ENCODE assay signal across 23 cellular contexts in the genomic region with DNA sequence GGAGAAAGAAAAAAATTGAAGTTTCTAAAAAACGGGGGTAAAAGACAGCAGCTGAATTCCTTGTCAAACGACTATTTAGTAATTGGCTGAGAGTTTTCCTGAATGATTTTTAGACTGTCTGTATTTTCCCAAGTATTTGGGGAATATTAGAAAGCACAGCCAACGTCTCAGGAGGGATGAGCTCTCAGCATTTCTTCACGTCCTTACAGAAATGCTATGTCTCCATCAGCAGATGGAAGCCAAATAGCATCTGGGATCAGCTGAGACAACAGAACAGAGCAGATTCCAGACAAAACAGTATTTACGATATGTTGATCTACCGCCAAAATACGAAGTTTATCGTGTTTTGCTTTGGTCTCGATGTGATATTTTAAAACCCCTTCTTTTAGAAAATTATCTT. TPM values are rescaled to one million over a fixed set of nuclear protein-coding genes. Genes with fewer than 3 reads are reported as not detected.
DNase-seq lines count a peak whose midpoint lies in the region; ATAC-seq and TF ChIP-seq lines count a peak whose summit lies in the region.
"Had no signal": no experiment of that assay in that cellular context is flagged by ENCODE, and none has a peak within 500 bp of the region (broad histone marks: within the 10 kb centered on the region; RNA-seq: fewer than 3 reads in every experiment).

No MANE protein-coding gene starts in this region.

- WGBS in gastroesophageal sphincter (ENCODE audit: low coverage in 1 of 2), 2 donors = 52 to 61% methylated on average over 9 of the region's 9 CpGs
- WGBS in aorta, 2 donors = 44 to 52% methylated on average over 9 of the region's 9 CpGs

- no peaks in the 10 kb centered on the region for H3K36me3 Mint-ChIP-seq in effector memory CD8-positive, alpha-beta T cell (ENCODE audit: insufficient read depth)

- H3K4me3 ChIP-seq in left ventricle myocardium inferior (no peak overlapping the region), right atrium auricular region (no peak overlapping the region), gastroesophageal sphincter (no peak overlapping the region), aorta (ENCODE audit: low read length in 2 of 2) (no peak overlapping the region), left lung (no peak overlapping the region), osteoblast (ENCODE audit: insufficient read depth, low read length) (no peak overlapping the region)
- H3K4me3 ChIP-seq: GM12878 had no signal

- peak overlapping the region; percentile 39 for H3K27ac ChIP-seq in left ventricle myocardium inferior (replicated peaks)
- no peak overlapping the region for H3K27ac ChIP-seq in right atrium auricular region
- no peak overlapping the region for H3K27ac ChIP-seq in gastroesophageal sphincter
- no peak overlapping the region for H3K27ac ChIP-seq in aorta (ENCODE audit: low read depth in 1 of 2, low read length in 2 of 2)
- no peak overlapping the region for H3K27ac ChIP-seq in left lung
- no peak overlapping the region for H3K27ac ChIP-seq in osteoblast (ENCODE audit: low read depth, low read length)

- H3K4me3 Mint-ChIP-seq in effector memory CD8-positive, alpha-beta T cell = no peak overlapping the region
- H3K4me3 Mint-ChIP-seq: CD4-positive, CD25-positive, alpha-beta regulatory T cell; CD8-positive, alpha-beta memory T cell; H9 had no signal

- TF ChIP-seq CTCF in left ventricle myocardium inferior (IDR thresholded peaks at IDR 0.05; ENCODE audit: borderline replicate concordance) (no peak), right atrium auricular region (IDR thresholded peaks at IDR 0.05) (no peak), gastroesophageal sphincter (IDR thresholded peaks at IDR 0.05) (no peak), left lung (IDR thresholded peaks at IDR 0.05) (no peak), osteoblast (IDR thresholded peaks at IDR 0.05; ENCODE audit: extremely low read depth, low read depth, low read length) (no peak)

- H2AFZ ChIP-seq in osteoblast (ENCODE audit: low read length) = no peak overlapping the region

- no peak overlapping the region for H3K4me2 ChIP-seq in osteoblast (ENCODE audit: insufficient read depth, low read length)

- TF ChIP-seq EP300 in gastroesophageal sphincter (IDR thresholded peaks at IDR 0.05) = no peak

- no peaks in the 10 kb centered on the region for H4K20me1 ChIP-seq in osteoblast (ENCODE audit: insufficient read depth, low read length)

- no peaks in the 10 kb centered on the region for H3K9me3 Mint-ChIP-seq in effector memory CD8-positive, alpha-beta T cell
- H3K9me3 Mint-ChIP-seq: CD4-positive, CD25-positive, alpha-beta regulatory T cell; CD8-positive, alpha-beta memory T cell had no signal

- no peaks in the 10 kb centered on the region for H3K79me2 ChIP-seq in osteoblast (ENCODE audit: insufficient read depth, low read length)

- H3K4me1 ChIP-seq in left ventricle myocardium inferior (peaks cover 4% of the 10 kb centered on the region), right atrium auricular region (no peaks in the 10 kb centered on the region), gastroesophageal sphincter (no peaks in the 10 kb centered on the region), aorta (ENCODE audit: control insufficient read depth in 1 of 2, insufficient read depth in 2 of 2, low read length in 2 of 2) (no peaks in the 10 kb centered on the region), left lung (no peaks in the 10 kb centered on the region), osteoblast (ENCODE audit: insufficient read depth, low read length) (no peaks in the 10 kb centered on the region)
- H3K4me1 ChIP-seq: BE2C had no signal

- no peak overlapping the region for H3K27ac Mint-ChIP-seq in effector memory CD8-positive, alpha-beta T cell
- H3K27ac Mint-ChIP-seq: CD4-positive, CD25-positive, alpha-beta regulatory T cell; CD8-positive, alpha-beta memory T cell; H9 had no signal

- H3K27me3 ChIP-seq in left ventricle myocardium inferior (ENCODE audit: low read depth) (peaks cover 9% of the 10 kb centered on the region), right atrium auricular region (no peaks in the 10 kb centered on the region), gastroesophageal sphincter (no peaks in the 10 kb centered on the region), aorta (ENCODE audit: control insufficient read depth in 1 of 2, insufficient read depth in 2 of 2, low read length in 1 of 2) (no peaks in the 10 kb centered on the region), left lung (no peaks in the 10 kb centered on the region), osteoblast (ENCODE audit: insufficient read depth, low read length) (peaks cover 4% of the 10 kb centered on the region)

- peaks cover 17 to 26% of the 10 kb centered on the region in 2 donors for H3K27me3 Mint-ChIP-seq in effector memory CD8-positive, alpha-beta T cell

- TF ChIP-seq POLR2A in gastroesophageal sphincter (IDR thresholded peaks at IDR 0.05) = no peak

- intact Hi-C loops in left ventricle myocardium inferior (cut with micrococcal nuclease) = no loop called here
- intact Hi-C loops in sciatic nerve (cut with DNase I) = no loop called here
- intact Hi-C loops in aorta (cut with DNase I) = no loop called here
- intact Hi-C loops in left lung (cut with DNase I) = no loop called here

- no peaks in the 10 kb centered on the region for H3K36me3 ChIP-seq in left ventricle myocardium inferior
- no peaks in the 10 kb centered on the region for H3K36me3 ChIP-seq in right atrium auricular region
- no peaks in the 10 kb centered on the region for H3K36me3 ChIP-seq in gastroesophageal sphincter
- no peaks in the 10 kb centered on the region for H3K36me3 ChIP-seq in aorta (ENCODE audit: control insufficient read depth in 1 of 2, insufficient read depth in 2 of 2, low read length in 1 of 2)
- H3K36me3 ChIP-seq in left lung = no peaks in the 10 kb centered on the region
- no peaks in the 10 kb centered on the region for H3K36me3 ChIP-seq in osteoblast (ENCODE audit: insufficient read depth, low read length)
- H3K36me3 ChIP-seq: BE2C had no signal

- no peaks in the 10 kb centered on the region for H3K4me1 Mint-ChIP-seq in effector memory CD8-positive, alpha-beta T cell (ENCODE audit: low read depth in 2 of 2)

- DNase-seq in left ventricle myocardium inferior (no peak), right atrium auricular region (ENCODE audit: low spot score) (no peak), sciatic nerve (ENCODE audit: low spot score) (no peak), aorta (no peak), left lung (no peak), osteoblast (ENCODE audit: insufficient read length, low spot score, missing footprints) (no peak)
- DNase-seq in effector memory CD8-positive, alpha-beta T cell = no peak
- DNase-seq: BE2C; C1 segment of cervical spinal cord; CD4-positive, CD25-positive, alpha-beta regulatory T cell; CD8-positive, alpha-beta memory T cell; COR-L47; DMS 273 treated with DMSO at 0.1 percent for 48 hours; DMS53; DND-41; EL; H9 had no signal

- H3K9me3 ChIP-seq in left ventricle myocardium inferior (replicated peaks) (no peaks in the 10 kb centered on the region), right atrium auricular region (no peaks in the 10 kb centered on the region), gastroesophageal sphincter (no peaks in the 10 kb centered on the region), aorta (ENCODE audit: control insufficient read depth, low read length) (no peaks in the 10 kb centered on the region), left lung (no peaks in the 10 kb centered on the region), osteoblast (ENCODE audit: low read depth, low read length) (no peaks in the 10 kb centered on the region)
- H3K9me3 ChIP-seq: BE2C had no signal

- ATAC-seq in gastroesophageal sphincter = peak; percentile 43
- ATAC-seq in sciatic nerve = peak; percentile 75
- peak; percentile 61 for ATAC-seq in aorta (ENCODE audit: low FRiP score)
- no peak for ATAC-seq in effector memory CD8-positive, alpha-beta T cell (replicated peaks)
- ATAC-seq in left lung = no peak
- ATAC-seq: GM12878 had no signal

RNA-seq across cellular contexts. Expression of a gene that starts 5.3 kb away (rescaled TPM):
- not detected for total RNA-seq in left ventricle myocardium inferior
- total RNA-seq in right atrium auricular region = not detected
- total RNA-seq in gastroesophageal sphincter = under 1 TPM; 0.16 to 0.81 (median 0.36) TPM
- 0.13 TPM for total RNA-seq in sciatic nerve
- total RNA-seq in aorta = under 1 TPM in 1 of 2 donors, not detected in 1; 0.81 TPM
- polyA plus RNA-seq in aorta = not detected
- total RNA-seq in left lung = not detected
- not detected in 2 replicates for total RNA-seq in osteoblast
- total RNA-seq: A172; CD4-positive, CD25-positive, alpha-beta regulatory T cell; CD8-positive, alpha-beta memory T cell; G401; GM12878; H1; H9; HT-29 had no signal
- polyA plus RNA-seq: CD8-positive, alpha-beta memory T cell; H1 had no signal

RNA-seq across cellular contexts. Expression of a gene that starts 55.3 kb away (rescaled TPM):
- total RNA-seq in left ventricle myocardium inferior (2.5 TPM), right atrium auricular region (1 to 10 TPM; 2.2 to 3.0 TPM), gastroesophageal sphincter (1 to 10 TPM; 1.3 to 6.7 (median 4.1) TPM), sciatic nerve (6.1 TPM), aorta (1 to 10 TPM; 2.2 to 7.0 TPM), left lung (1 to 10 TPM; 5.2 to 6.0 TPM), osteoblast (5.9 and 6.5 TPM in 2 replicates)
- polyA plus RNA-seq in aorta = 10 to 100 TPM in 1 of 2 donors, 1 to 10 TPM in 1; 3.6 to 10.3 TPM
- total RNA-seq: G401 had no signal

Comparison
In these comparisons a context has a peak if more than half of its experiments do, and no peak if none do; other contexts are left out.
1. ATAC-seq: peak in gastroesophageal sphincter (single experiment), sciatic nerve (single experiment) and aorta (single experiment); none in effector memory CD8-positive, alpha-beta T cell (single experiment) and left lung (single experiment).